Comparison of ENCODE assay signal across 1 cellular context in genomic region chr22:24091551-24092420, GRCh38.
TF ChIP-seq lines count a peak whose summit lies in the region.

No MANE protein-coding gene starts in this region.

TF ChIP-seq in K562, 482 proteins besides CTCF, POLR2A, EP300 and RAD21 (continued from another document):
- TF ChIP-seq, protein P1, sequence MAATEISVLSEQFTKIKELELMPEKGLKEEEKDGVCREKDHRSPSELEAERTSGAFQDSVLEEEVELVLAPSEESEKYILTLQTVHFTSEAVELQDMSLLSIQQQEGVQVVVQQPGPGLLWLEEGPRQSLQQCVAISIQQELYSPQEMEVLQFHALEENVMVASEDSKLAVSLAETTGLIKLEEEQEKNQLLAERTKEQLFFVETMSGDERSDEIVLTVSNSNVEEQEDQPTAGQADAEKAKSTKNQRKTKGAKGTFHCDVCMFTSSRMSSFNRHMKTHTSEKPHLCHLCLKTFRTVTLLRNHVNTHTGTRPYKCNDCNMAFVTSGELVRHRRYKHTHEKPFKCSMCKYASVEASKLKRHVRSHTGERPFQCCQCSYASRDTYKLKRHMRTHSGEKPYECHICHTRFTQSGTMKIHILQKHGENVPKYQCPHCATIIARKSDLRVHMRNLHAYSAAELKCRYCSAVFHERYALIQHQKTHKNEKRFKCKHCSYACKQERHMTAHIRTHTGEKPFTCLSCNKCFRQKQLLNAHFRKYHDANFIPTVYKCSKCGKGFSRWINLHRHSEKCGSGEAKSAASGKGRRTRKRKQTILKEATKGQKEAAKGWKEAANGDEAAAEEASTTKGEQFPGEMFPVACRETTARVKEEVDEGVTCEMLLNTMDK (IDR thresholded peaks at IDR 0.05; ENCODE audit: borderline replicate concordance, insufficient read depth, low read depth, low read length, poor library complexity, severe bottlenecking) = no peak
- TF ChIP-seq ZNF764 (CRISPR knock-in tag; IDR thresholded peaks at IDR 0.05; ENCODE audit: low read depth) = no peak
- no peak for TF ChIP-seq ZNF740 (CRISPR knock-in tag; IDR thresholded peaks at IDR 0.05)
- TF ChIP-seq ZNF740 (tag; IDR thresholded peaks at IDR 0.05) = no peak
- peak; percentile 90 for TF ChIP-seq NCOR1 (IDR thresholded peaks at IDR 0.05)
- TF ChIP-seq, protein P2, sequence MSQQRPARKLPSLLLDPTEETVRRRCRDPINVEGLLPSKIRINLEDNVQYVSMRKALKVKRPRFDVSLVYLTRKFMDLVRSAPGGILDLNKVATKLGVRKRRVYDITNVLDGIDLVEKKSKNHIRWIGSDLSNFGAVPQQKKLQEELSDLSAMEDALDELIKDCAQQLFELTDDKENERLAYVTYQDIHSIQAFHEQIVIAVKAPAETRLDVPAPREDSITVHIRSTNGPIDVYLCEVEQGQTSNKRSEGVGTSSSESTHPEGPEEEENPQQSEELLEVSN (IDR thresholded peaks at IDR 0.05; ENCODE audit: borderline replicate concordance in 1 of 2, extremely low read depth in 1 of 2, insufficient read depth in 1 of 2, insufficient read length in 1 of 2, low read depth in 1 of 2, low read length in 1 of 2, poor library complexity in 1 of 2, severe bottlenecking in 1 of 2) = peak in 1 of 2 experiments; percentile 44
- no peak for TF ChIP-seq ZNF717 (CRISPR knock-in tag; IDR thresholded peaks at IDR 0.05)
- TF ChIP-seq ILK (tag; IDR thresholded peaks at IDR 0.05; ENCODE audit: borderline replicate concordance, low read depth) = no peak
- no peak for TF ChIP-seq TCF15 (CRISPR knock-in tag; IDR thresholded peaks at IDR 0.05)
- TF ChIP-seq PHB2 (IDR thresholded peaks at IDR 0.05; ENCODE audit: low read depth) = peak; percentile 48; the same call in 1 of the 2 replicates
- TF ChIP-seq ZBED1 (IDR thresholded peaks at IDR 0.05) = no peak; the same call in 1 of the 2 replicates
- TF ChIP-seq NR2F6 (CRISPR knock-in tag; IDR thresholded peaks at IDR 0.05) = no peak
- no peak for TF ChIP-seq KLF10 (CRISPR knock-in tag; IDR thresholded peaks at IDR 0.05)
- TF ChIP-seq NFE2L1 (tag; IDR thresholded peaks at IDR 0.05; ENCODE audit: borderline replicate concordance, low read depth) = no peak
- TF ChIP-seq NEUROD1 (IDR thresholded peaks at IDR 0.05; ENCODE audit: borderline replicate concordance, low read depth, low read length, partially characterized antibody) = no peak
- peak; percentile 15 for TF ChIP-seq CCNT2 (IDR thresholded peaks at IDR 0.05; ENCODE audit: borderline replicate concordance, extremely low read depth, insufficient read length, low read depth, low read length)
- no peak for TF ChIP-seq CSDE1 (IDR thresholded peaks at IDR 0.05)
- no peak for TF ChIP-seq ZFP1 (CRISPR knock-in tag; IDR thresholded peaks at IDR 0.05)
- TF ChIP-seq, protein P3, sequence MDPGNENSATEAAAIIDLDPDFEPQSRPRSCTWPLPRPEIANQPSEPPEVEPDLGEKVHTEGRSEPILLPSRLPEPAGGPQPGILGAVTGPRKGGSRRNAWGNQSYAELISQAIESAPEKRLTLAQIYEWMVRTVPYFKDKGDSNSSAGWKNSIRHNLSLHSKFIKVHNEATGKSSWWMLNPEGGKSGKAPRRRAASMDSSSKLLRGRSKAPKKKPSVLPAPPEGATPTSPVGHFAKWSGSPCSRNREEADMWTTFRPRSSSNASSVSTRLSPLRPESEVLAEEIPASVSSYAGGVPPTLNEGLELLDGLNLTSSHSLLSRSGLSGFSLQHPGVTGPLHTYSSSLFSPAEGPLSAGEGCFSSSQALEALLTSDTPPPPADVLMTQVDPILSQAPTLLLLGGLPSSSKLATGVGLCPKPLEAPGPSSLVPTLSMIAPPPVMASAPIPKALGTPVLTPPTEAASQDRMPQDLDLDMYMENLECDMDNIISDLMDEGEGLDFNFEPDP (CRISPR knock-in tag; IDR thresholded peaks at IDR 0.05) = no peak
- TF ChIP-seq FIP1L1 (IDR thresholded peaks at IDR 0.05; ENCODE audit: low read depth, low read length, poor library complexity, severe bottlenecking) = no peak
- TF ChIP-seq ZNF408 (CRISPR knock-in tag; IDR thresholded peaks at IDR 0.05; ENCODE audit: low read depth) = no peak
- no peak for TF ChIP-seq TEAD1 (CRISPR knock-in tag; IDR thresholded peaks at IDR 0.05)
- TF ChIP-seq ZNF212 (CRISPR knock-in tag; IDR thresholded peaks at IDR 0.05) = no peak
- TF ChIP-seq RBFOX2 (IDR thresholded peaks at IDR 0.05; ENCODE audit: low read depth, low read length) = no peak
- TF ChIP-seq HDAC2 (IDR thresholded peaks at IDR 0.05) = peak; percentile 56; the same call in 1 of the 2 replicates
- TF ChIP-seq, protein P4, sequence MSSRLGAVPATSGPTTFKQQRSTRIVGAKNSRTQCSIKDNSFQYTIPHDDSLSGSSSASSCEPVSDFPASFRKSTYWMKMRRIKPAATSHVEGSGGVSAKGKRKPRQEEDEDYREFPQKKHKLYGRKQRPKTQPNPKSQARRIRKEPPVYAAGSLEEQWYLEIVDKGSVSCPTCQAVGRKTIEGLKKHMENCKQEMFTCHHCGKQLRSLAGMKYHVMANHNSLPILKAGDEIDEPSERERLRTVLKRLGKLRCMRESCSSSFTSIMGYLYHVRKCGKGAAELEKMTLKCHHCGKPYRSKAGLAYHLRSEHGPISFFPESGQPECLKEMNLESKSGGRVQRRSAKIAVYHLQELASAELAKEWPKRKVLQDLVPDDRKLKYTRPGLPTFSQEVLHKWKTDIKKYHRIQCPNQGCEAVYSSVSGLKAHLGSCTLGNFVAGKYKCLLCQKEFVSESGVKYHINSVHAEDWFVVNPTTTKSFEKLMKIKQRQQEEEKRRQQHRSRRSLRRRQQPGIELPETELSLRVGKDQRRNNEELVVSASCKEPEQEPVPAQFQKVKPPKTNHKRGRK (tag; IDR thresholded peaks at IDR 0.05) = no peak
- no peak for TF ChIP-seq SMARCA5 (IDR thresholded peaks at IDR 0.05)
- TF ChIP-seq CHD1 (IDR thresholded peaks at IDR 0.05; ENCODE audit: low read length) = no peak
- TF ChIP-seq ZNF23 (CRISPR knock-in tag; IDR thresholded peaks at IDR 0.05) = no peak
- no peak for TF ChIP-seq ZNF445 (CRISPR knock-in tag; IDR thresholded peaks at IDR 0.05; ENCODE audit: low read depth)
- no peak for TF ChIP-seq FOXJ2 (tag; IDR thresholded peaks at IDR 0.05)
- TF ChIP-seq ZNF274 (IDR thresholded peaks at IDR 0.05; ENCODE audit: borderline replicate concordance, low read depth, low read length) = no peak
- peak; percentile 81 for TF ChIP-seq DPF2 (IDR thresholded peaks at IDR 0.05)
- no peak for TF ChIP-seq HOXB6 (CRISPR knock-in tag; IDR thresholded peaks at IDR 0.05; ENCODE audit: borderline replicate concordance)
- TF ChIP-seq TCFL5 (CRISPR knock-in tag; conservative IDR thresholded peaks at IDR 0.05) = no peak
